Comparison of ENCODE assay signal across 10 cellular contexts in genomic region chr16:47886631-47887415, GRCh38.
DNase-seq lines count a peak whose midpoint lies in the region; TF ChIP-seq lines count a peak whose summit lies in the region.
"Had no signal": no experiment of that assay in that cellular context is flagged by ENCODE, and none has a peak within 500 bp of the region (broad histone marks: within the 10 kb centered on the region; RNA-seq: fewer than 3 reads in every experiment).

No MANE protein-coding gene starts in this region.

- H3K9me3 Mint-ChIP-seq in brain, result peaks cover 0 to 15% (median 6%) of the 10 kb centered on the region in 5 experiments
- H3K9me3 Mint-ChIP-seq in neural crest cell, result peaks cover 3% of the 10 kb centered on the region

- intact Hi-C loops in posterior vena cava (cut with DNase I), result no loop called here

- H3K36me3 Mint-ChIP-seq in brain (no peaks in the 10 kb centered on the region), neural crest cell (ENCODE audit: low read depth) (no peaks in the 10 kb centered on the region)
- H3K36me3 Mint-ChIP-seq: memory B cell had no signal

- TF ChIP-seq CTCF in brain (conservative IDR thresholded peaks at IDR 0.05) (no peak), neural crest cell (conservative IDR thresholded peaks at IDR 0.05) (no peak)

- peaks cover 6% of the 10 kb centered on the region for H3K27me3 Mint-ChIP-seq in brain
- H3K27me3 Mint-ChIP-seq in neural crest cell (ENCODE audit: low read depth), result no peaks in the 10 kb centered on the region

- H3K4me1 Mint-ChIP-seq in brain (peaks cover 42% of the 10 kb centered on the region), neural crest cell (peaks cover 77% of the 10 kb centered on the region)
- H3K4me1 Mint-ChIP-seq: memory B cell had no signal

- DNase-seq in ELF-1 (ENCODE audit: low read depth, low spot score) (peak; percentile 61), NCI-H146 (lab: John Stamatoyannopoulos, UW) (peak; percentile 13), neural crest cell (ENCODE audit: low read depth, low spot score) (no peak), T-helper 1 cell (no peak), posterior vena cava (ENCODE audit: low spot score) (no peak), SW 1271 (lab: John Stamatoyannopoulos, UW) (no peak), SIG-M5 (lab: John Stamatoyannopoulos, UW) (no peak)
- DNase-seq: activated CD4-positive, alpha-beta T cell treated with anti-CD3 and anti-CD28 coated beads for 48 hours had no signal

- H3K27ac Mint-ChIP-seq in brain (peak overlapping the region in 4 of 5 experiments; percentile 29 to 74 (median 54)), neural crest cell (ENCODE audit: unreplicated experiment) (peak overlapping the region; percentile 86)
- H3K27ac Mint-ChIP-seq: memory B cell had no signal

- peak overlapping the region in 1 of 5 experiments; percentile 51 for H3K4me3 Mint-ChIP-seq in brain
- H3K4me3 Mint-ChIP-seq in neural crest cell, result peak overlapping the region; percentile 67
- H3K4me3 Mint-ChIP-seq: memory B cell had no signal

Comparison
In these comparisons a context has a peak if more than half of its experiments do, and no peak if none do; other contexts are left out.
1. DNase-seq: peak in ELF-1 (single experiment) and NCI-H146 (single experiment); none in neural crest cell (single experiment), T-helper 1 cell (0 of 5), posterior vena cava (single experiment), SW 1271 (0 of 2) and SIG-M5 (single experiment).